In genomic region chr1:120609015-120609573, GRCh38 we compare ENCODE assay signal across 7 cellular contexts.
DNase-seq lines count a peak whose midpoint lies in the region; ATAC-seq, FAIRE-seq and TF ChIP-seq lines count a peak whose summit lies in the region.
"Not testable (repeated sequence)": the region's sequence is repeated elsewhere in the genome, so short reads cannot be mapped to it uniquely, and the experiment has no call there.

No MANE protein-coding gene starts in this region.

- not testable (repeated sequence) for H3K9me1 ChIP-seq in K562 (ENCODE audit: control insufficient read depth, insufficient read depth, low read length)

- H4K20me1 ChIP-seq in K562 (replicated peaks; ENCODE audit: control insufficient read depth, insufficient read depth, low read length): not testable (repeated sequence)

- TF ChIP-seq RAD21 in K562 (CRISPR knock-in tag; conservative IDR thresholded peaks at IDR 0.05 in 1 of 2, IDR thresholded peaks at IDR 0.05 in 1 of 2): not testable (repeated sequence)

- not testable (repeated sequence) for DNase-seq in RWPE2 (ENCODE audit: low spot score); K562 (ENCODE audit: extremely low read depth in 1 of 4, low spot score in 3 of 4); foreskin keratinocyte; left cardiac atrium; right lobe of liver; pancreas; upper lobe of right lung

- intact Hi-C loops in K562 (cut with micrococcal nuclease); left cardiac atrium (cut with DNase I); right lobe of liver (cut with DNase I); pancreas (cut with DNase I); upper lobe of right lung (cut with DNase I): not testable (repeated sequence)

- not testable (repeated sequence) for H3K79me2 ChIP-seq in K562 (ENCODE audit: control insufficient read depth, insufficient read depth, low read length)

- in situ Hi-C loops in K562 (cut with MboI): not testable (repeated sequence)

- not testable (repeated sequence) for H3K4me1 ChIP-seq in RWPE2 (ENCODE audit: insufficient read depth, poor library complexity, severe bottlenecking); K562 (replicated peaks in 1 of 2; ENCODE audit: control insufficient read depth in 2 of 2, insufficient read depth in 2 of 2, low read length in 2 of 2); foreskin keratinocyte; right lobe of liver; pancreas; upper lobe of right lung

- H3K27me3 ChIP-seq in RWPE2 (ENCODE audit: insufficient read depth, poor library complexity, severe bottlenecking); K562 (ENCODE audit: control insufficient read depth in 2 of 2, insufficient read depth in 2 of 2, low read length in 2 of 2); foreskin keratinocyte; right lobe of liver; pancreas; upper lobe of right lung: not testable (repeated sequence)

- not testable (repeated sequence) for TF ChIP-seq EP300 in K562 (IDR thresholded peaks at IDR 0.05; ENCODE audit: low read length)

- WGBS in K562 (ENCODE audit: insufficient coverage, low coverage, missing lambda C conversion rate): no CpG with 5 or more reads among the region's 3 CpGs
- no CpG with 5 or more reads among the region's 3 CpGs for whole genome bisulfite sequencing in right lobe of liver (ENCODE audit: insufficient coverage, low coverage, low lambda C conversion rate, missing lambda C conversion rate)
- WGBS in pancreas, 2 donors: no CpG with 5 or more reads among the region's 3 CpGs

- not testable (repeated sequence) for H3K27ac ChIP-seq in RWPE2 (ENCODE audit: poor library complexity, severe bottlenecking); K562 (ENCODE audit: extremely low read depth, low read depth, low read length); foreskin keratinocyte; right lobe of liver; pancreas; upper lobe of right lung

- ATAC-seq in RWPE2 (ENCODE audit: low read depth) (peak; percentile 39), K562 (peak; percentile 53), foreskin keratinocyte (peak; percentile 8), left cardiac atrium (peak; percentile 7 to 40), right lobe of liver (peak; percentile 51 to 61 (median 59)), pancreas (peak; percentile 47 to 72 (median 50)), upper lobe of right lung (peak; percentile 8)

- H3K36me3 ChIP-seq in RWPE2 (ENCODE audit: low read depth); K562 (ENCODE audit: control insufficient read depth, insufficient read depth, low read length); right lobe of liver; pancreas; upper lobe of right lung: not testable (repeated sequence)

- not testable (repeated sequence) for H3K9ac ChIP-seq in K562 (ENCODE audit: insufficient read depth in 1 of 2, low read depth in 2 of 2, low read length in 2 of 2)

- not testable (repeated sequence) for TF ChIP-seq POLR2A in K562 (conservative IDR thresholded peaks at IDR 0.05); right lobe of liver (IDR thresholded peaks at IDR 0.05)

- not testable (repeated sequence) for H3K4me2 ChIP-seq in K562 (ENCODE audit: insufficient read depth, low read length)

- POLR2A ChIA-PET in K562 (lab: Yijun Ruan, JAX): not testable (repeated sequence)

- TSS peak; percentile 2 for BruUV-seq in K562 (replicated peaks; lab: Mats Ljungman, UMichigan)

- CTCF ChIA-PET in K562 (lab: Yijun Ruan, JAX; ENCODE audit: low intra/inter-chr PET ratio): not testable (repeated sequence)

- not testable (repeated sequence) for FAIRE-seq in K562 (lab: Jason Lieb, UNC); pancreas (lab: Jason Lieb, UNC)

- TF ChIP-seq CTCF in RWPE2 (IDR thresholded peaks at IDR 0.05; ENCODE audit: poor library complexity, severe bottlenecking); K562 (IDR thresholded peaks at IDR 0.05 in 2 of 3, conservative IDR thresholded peaks at IDR 0.05 in 1 of 3; ENCODE audit: insufficient read depth in 2 of 3, low read depth in 1 of 3, low read length in 3 of 3); foreskin keratinocyte (conservative IDR thresholded peaks at IDR 0.05); right lobe of liver (IDR thresholded peaks at IDR 0.05); pancreas (IDR thresholded peaks at IDR 0.05); upper lobe of right lung (IDR thresholded peaks at IDR 0.05): not testable (repeated sequence)

- not testable (repeated sequence) for H2AFZ ChIP-seq in K562 (ENCODE audit: low read depth, low read length)

- H3K4me3 ChIP-seq in RWPE2 (ENCODE audit: severe bottlenecking); K562; right lobe of liver; pancreas; upper lobe of right lung: not testable (repeated sequence)

- H3K9me3 ChIP-seq in RWPE2 (ENCODE audit: severe bottlenecking); K562 (replicated peaks; ENCODE audit: control insufficient read depth, insufficient read depth, low read depth, low read length); right lobe of liver; pancreas; upper lobe of right lung: not testable (repeated sequence)

Comparison
In these comparisons a context has a peak if more than half of its experiments do, and no peak if none do; other contexts are left out.
1. ATAC-seq: peak in every context shown above with its lines; median percentile 59 in right lobe of liver; 53 in K562; 50 in pancreas; 39 in RWPE2; 24 in left cardiac atrium; 8 in foreskin keratinocyte; 8 in upper lobe of right lung.